In the genomic region with DNA sequence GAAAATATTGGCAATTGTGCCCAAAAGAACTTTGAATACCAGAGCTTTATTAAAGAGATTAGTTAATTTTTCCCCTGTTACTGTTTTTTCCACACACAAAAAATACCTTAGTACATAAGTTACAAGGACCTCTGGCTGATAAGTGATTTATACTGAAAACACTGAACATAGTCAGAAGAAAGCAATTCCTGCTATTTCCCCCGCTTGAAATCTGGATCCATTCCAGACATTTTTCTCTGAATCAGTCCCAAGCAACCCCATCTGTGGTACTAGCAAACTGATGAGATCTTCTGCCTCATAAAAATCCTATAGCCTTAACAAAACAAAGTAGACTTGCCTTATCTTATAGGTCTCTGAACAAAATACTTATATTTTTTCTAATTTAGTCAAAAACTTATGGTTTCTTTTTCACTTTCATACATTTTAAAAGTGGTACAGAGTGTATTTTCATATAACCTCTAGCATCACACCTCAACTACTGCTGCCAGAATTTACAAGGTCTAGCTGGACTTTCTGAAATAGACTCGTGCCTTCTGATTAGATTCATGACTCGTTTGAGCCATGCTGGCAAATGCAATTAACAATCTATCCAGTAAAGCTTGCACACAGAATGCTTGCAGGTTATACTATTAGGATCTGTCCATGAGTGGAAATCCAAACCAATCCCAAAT, we compare ENCODE assay signal across 16 cellular contexts.
A peak's percentile ranks its signal among the peaks of the same experiment; 100 is the strongest.
DNase-seq lines count a peak whose midpoint lies in the region; ATAC-seq and TF ChIP-seq lines count a peak whose summit lies in the region.
"Had no signal": no experiment of that assay in that cellular context is flagged by ENCODE, and none has a peak within 500 bp of the region (broad histone marks: within the 10 kb centered on the region; RNA-seq: fewer than 3 reads in every experiment).

No MANE protein-coding gene starts in this region.

- in situ Hi-C loops in mammary epithelial cell (cut with MboI; ENCODE audit: low sequenced_read_pairs in 2 of 2), result no loop called here

- H3K18ac ChIP-seq in mesenchymal stem cell (ENCODE audit: low read depth in 1 of 2, low read length in 2 of 2), result no peak overlapping the region

- H3K4me3 ChIP-seq in mammary epithelial cell (replicated peaks in 1 of 3; ENCODE audit: insufficient read depth in 1 of 3, low read depth in 2 of 3, low read length in 3 of 3) (no peak overlapping the region), mesenchymal stem cell (ENCODE audit: insufficient read depth in 1 of 2, low read depth in 1 of 2, low read length in 2 of 2) (no peak overlapping the region), lower leg skin (ENCODE audit: low read depth, poor library complexity, severe bottlenecking) (no peak overlapping the region)

- no TSS peak for BruUV-seq in mammary epithelial cell (replicated peaks; lab: Mats Ljungman, UMichigan)

- no peak overlapping the region for H4K91ac ChIP-seq in mesenchymal stem cell (ENCODE audit: low read length)

- H2AK5ac ChIP-seq in mesenchymal stem cell (ENCODE audit: low read length, severe bottlenecking), result peak overlapping the region; percentile 49

- H2BK15ac ChIP-seq in mesenchymal stem cell (ENCODE audit: low read depth, poor library complexity, severe bottlenecking), result no peak overlapping the region

- no peak for ATAC-seq in GM18868 (IDR thresholded peaks at IDR 0.05; ENCODE audit: unreplicated experiment)
- ATAC-seq: activated CD8-positive, alpha-beta T cell treated with anti-CD3 and anti-CD28 coated beads for 36 hours had no signal

- H3K27me3 Mint-ChIP-seq in activated naive CD4-positive, alpha-beta T cell treated with anti-CD3 and anti-CD28 coated beads, Interleukin-2, amount 10 ng/mL, durations not matched to agents 7 days and 5 days, result no peaks in the 10 kb centered on the region
- H3K27me3 Mint-ChIP-seq: activated CD8-positive, alpha-beta T cell treated with anti-CD3 and anti-CD28 coated beads for 36 hours; activated naive CD8-positive, alpha-beta T cell treated with anti-CD3 and anti-CD28 coated beads, Interleukin-2, amount 10 ng/mL, durations not matched to agents 7 days and 5 days had no signal

- H3K4me1 ChIP-seq in mammary epithelial cell (ENCODE audit: insufficient read depth, low read length), result peaks cover 9% of the 10 kb centered on the region
- peaks cover 2% of the 10 kb centered on the region for H3K4me1 ChIP-seq in mesenchymal stem cell (ENCODE audit: control insufficient read depth, insufficient read depth, low read depth, low read length)

- TF ChIP-seq CTCF in mammary epithelial cell (conservative IDR thresholded peaks at IDR 0.05 in 1 of 2, IDR thresholded peaks at IDR 0.05 in 1 of 2; ENCODE audit: extremely low read depth in 1 of 2, insufficient read depth in 1 of 2, low read depth in 1 of 2, low read length in 2 of 2) (no peak), lower leg skin (IDR thresholded peaks at IDR 0.05) (no peak)

- no peaks in the 10 kb centered on the region for H3K79me2 ChIP-seq in mammary epithelial cell (ENCODE audit: insufficient read depth, low read length)

- no peak overlapping the region for H4K8ac ChIP-seq in mesenchymal stem cell (ENCODE audit: low read length)

- H3K27ac ChIP-seq in mammary epithelial cell (ENCODE audit: insufficient read depth, low read depth, low read length) (no peak overlapping the region), mesenchymal stem cell (ENCODE audit: low read length, poor library complexity, severe bottlenecking) (peak overlapping the region; percentile 94)

- no peak overlapping the region for H3K14ac ChIP-seq in mesenchymal stem cell (ENCODE audit: low read length in 2 of 2)

- 36% methylated on average over 3 of the region's 3 CpGs for WGBS in mammary epithelial cell (ENCODE audit: low coverage, missing lambda C conversion rate)
- WGBS in mesenchymal stem cell, result 0% methylated on average over 3 of the region's 3 CpGs
- 40 to 41% methylated on average over 3 of the region's 3 CpGs for WGBS in lower leg skin, 2 donors

- H2BK120ac ChIP-seq in mesenchymal stem cell (ENCODE audit: low read depth, low read length), result no peak overlapping the region

- H3K36me3 Mint-ChIP-seq in activated naive CD4-positive, alpha-beta T cell treated with anti-CD3 and anti-CD28 coated beads, Interleukin-2, amount 10 ng/mL, durations not matched to agents 7 days and 5 days, result no peaks in the 10 kb centered on the region
- H3K36me3 Mint-ChIP-seq: activated naive CD8-positive, alpha-beta T cell treated with anti-CD3 and anti-CD28 coated beads, Interleukin-2, amount 10 ng/mL, durations not matched to agents 7 days and 5 days had no signal

- no peaks in the 10 kb centered on the region for H3K79me1 ChIP-seq in mesenchymal stem cell (replicated peaks; ENCODE audit: low read length, poor library complexity, severe bottlenecking)

- H3K27ac Mint-ChIP-seq in activated naive CD4-positive, alpha-beta T cell treated with anti-CD3 and anti-CD28 coated beads, Interleukin-2, amount 10 ng/mL, durations not matched to agents 7 days and 5 days, result no peak overlapping the region
- H3K27ac Mint-ChIP-seq: activated CD8-positive, alpha-beta T cell treated with anti-CD3 and anti-CD28 coated beads for 36 hours; activated naive CD8-positive, alpha-beta T cell treated with anti-CD3 and anti-CD28 coated beads, Interleukin-2, amount 10 ng/mL, durations not matched to agents 7 days and 5 days had no signal

- H3K4me2 ChIP-seq in mammary epithelial cell (ENCODE audit: insufficient read depth, low read depth, low read length), result peak overlapping the region; percentile 52
- H3K4me2 ChIP-seq in mesenchymal stem cell (ENCODE audit: low read length, poor library complexity, severe bottlenecking), result no peak overlapping the region

- H2BK5ac ChIP-seq in mesenchymal stem cell (ENCODE audit: low read depth, low read length, poor library complexity, severe bottlenecking), result peak overlapping the region; percentile 75

- no peaks in the 10 kb centered on the region for H3K9me3 Mint-ChIP-seq in activated naive CD4-positive, alpha-beta T cell treated with anti-CD3 and anti-CD28 coated beads, Interleukin-2, amount 10 ng/mL, durations not matched to agents 7 days and 5 days
- H3K9me3 Mint-ChIP-seq: activated naive CD8-positive, alpha-beta T cell treated with anti-CD3 and anti-CD28 coated beads, Interleukin-2, amount 10 ng/mL, durations not matched to agents 7 days and 5 days had no signal

- dilution Hi-C loops in mammary epithelial cell (cut with HindIII; ENCODE audit: low sequenced_read_pairs), result no loop called here

- intact Hi-C loops in mammary epithelial cell (cut with micrococcal nuclease) (no loop called here), lower leg skin (cut with DNase I; ENCODE audit: low total_unique reads) (no loop called here)

- CTCF ChIA-PET in mammary epithelial cell (lab: Charles Lee; ENCODE audit: low non-redundant PET), result no interaction called here
- CTCF ChIA-PET in activated naive CD4-positive, alpha-beta T cell treated with anti-CD3 and anti-CD28 coated beads, Interleukin-2, amount 10 ng/mL, durations not matched to agents 7 days and 5 days (lab: Charles Lee), result no interaction called here

- H3K36me3 ChIP-seq in mammary epithelial cell (ENCODE audit: insufficient read depth, low read length), result no peaks in the 10 kb centered on the region
- H3K36me3 ChIP-seq in mesenchymal stem cell (ENCODE audit: control insufficient read depth in 1 of 2, insufficient read depth in 2 of 2, low read depth in 1 of 2, low read length in 2 of 2), result no peaks in the 10 kb centered on the region

- no peak overlapping the region for H3K4ac ChIP-seq in mesenchymal stem cell (ENCODE audit: low read depth in 1 of 2, low read length in 2 of 2)

- H2BK12ac ChIP-seq in mesenchymal stem cell (ENCODE audit: low read length in 2 of 2), result no peak overlapping the region

- H3K9ac ChIP-seq in mammary epithelial cell (ENCODE audit: insufficient read depth, low read length) (no peak overlapping the region), mesenchymal stem cell (ENCODE audit: low read length) (peak overlapping the region; percentile 8)

- TF ChIP-seq POLR2A in lower leg skin (IDR thresholded peaks at IDR 0.05), result no peak

- no peak overlapping the region for H3K23ac ChIP-seq in mesenchymal stem cell (ENCODE audit: low read length in 2 of 2)

- no peak overlapping the region for H3K4me3 Mint-ChIP-seq in activated naive CD4-positive, alpha-beta T cell treated with anti-CD3 and anti-CD28 coated beads, Interleukin-2, amount 10 ng/mL, durations not matched to agents 7 days and 5 days
- H3K4me3 Mint-ChIP-seq: activated CD8-positive, alpha-beta T cell treated with anti-CD3 and anti-CD28 coated beads for 36 hours; activated naive CD8-positive, alpha-beta T cell treated with anti-CD3 and anti-CD28 coated beads, Interleukin-2, amount 10 ng/mL, durations not matched to agents 7 days and 5 days had no signal

- no peaks in the 10 kb centered on the region for H3K27me3 ChIP-seq in mammary epithelial cell (ENCODE audit: insufficient read depth, low read length)
- H3K27me3 ChIP-seq in mesenchymal stem cell (ENCODE audit: control insufficient read depth in 1 of 2, insufficient read depth in 1 of 2, low read length in 2 of 2), result no peaks in the 10 kb centered on the region

- H2AFZ ChIP-seq in mammary epithelial cell (ENCODE audit: low read depth, low read length) (no peak overlapping the region), mesenchymal stem cell (ENCODE audit: low read depth, low read length) (no peak overlapping the region)

- DNase-seq in AG08396 (ENCODE audit: low spot score), result peak; percentile 55
- DNase-seq in LHCN-M2 (ENCODE audit: low read depth), result peak; percentile 91
- DNase-seq in mammary epithelial cell, result peak; percentile 64
- DNase-seq in mesenchymal stem cell, result peak; percentile 72
- no peak for DNase-seq in NCI-H510A (lab: John Stamatoyannopoulos, UW)
- DNase-seq in activated naive CD4-positive, alpha-beta T cell treated with anti-CD3 and anti-CD28 coated beads, Interleukin-2, amount 10 ng/mL, durations not matched to agents 7 days and 5 days, result no peak
- no peak for DNase-seq in lower leg skin (ENCODE audit: low spot score in 2 of 2)
- DNase-seq: activated CD8-positive, alpha-beta T cell treated with anti-CD3 and anti-CD28 coated beads for 36 hours; activated naive CD8-positive, alpha-beta T cell treated with anti-CD3 and anti-CD28 coated beads, Interleukin-2, amount 10 ng/mL, durations not matched to agents 7 days and 5 days; erythroblast; kidney; NCI-H1092 treated with DMSO at 0.1 percent for 48 hours; NCI-H748 treated with DMSO at 0.1 percent for 48 hours; nucleus accumbens; stimulated activated CD4-positive, alpha-beta T cell treated with anti-CD3 and anti-CD28 coated beads, Interleukin-4, amount 100 ng/mL, for 24 hours had no signal

- H4K20me1 ChIP-seq in mammary epithelial cell (ENCODE audit: insufficient read depth, low read length), result no peaks in the 10 kb centered on the region

- H3K4me1 Mint-ChIP-seq in activated naive CD4-positive, alpha-beta T cell treated with anti-CD3 and anti-CD28 coated beads, Interleukin-2, amount 10 ng/mL, durations not matched to agents 7 days and 5 days, result no peaks in the 10 kb centered on the region
- H3K4me1 Mint-ChIP-seq: activated naive CD8-positive, alpha-beta T cell treated with anti-CD3 and anti-CD28 coated beads, Interleukin-2, amount 10 ng/mL, durations not matched to agents 7 days and 5 days had no signal

- H3K9me3 ChIP-seq in mammary epithelial cell (replicated peaks; ENCODE audit: insufficient read depth, low read length) (no peaks in the 10 kb centered on the region), mesenchymal stem cell (ENCODE audit: control insufficient read depth, low read length) (no peaks in the 10 kb centered on the region)

Comparison
In these comparisons a context has a peak if more than half of its experiments do, and no peak if none do; other contexts are left out.
1. DNase-seq: peak in AG08396 (single experiment), LHCN-M2 (single experiment), mammary epithelial cell (single experiment) and mesenchymal stem cell (single experiment); none in NCI-H510A (single experiment), activated naive CD4-positive, alpha-beta T cell treated with anti-CD3 and anti-CD28 coated beads, Interleukin-2, amount 10 ng/mL, durations not matched to agents 7 days and 5 days (single experiment) and lower leg skin (0 of 2).